8 cellular contexts compared by ENCODE assay signal in genomic region chr19:58558623-58559274, GRCh38. TPM values are rescaled to one million over a fixed set of nuclear protein-coding genes. Genes with fewer than 3 reads are reported as not detected.
A peak's percentile ranks its signal among the peaks of the same experiment; 100 is the strongest.
DNase-seq lines count a peak whose midpoint lies in the region; TF ChIP-seq lines count a peak whose summit lies in the region.

No MANE protein-coding gene starts in this region.

- TF ChIP-seq CTCF in HEK293 (tag by site-specific recombination; IDR thresholded peaks at IDR 0.05) (no peak), cardiac muscle cell (IDR thresholded peaks at IDR 0.05; ENCODE audit: low read depth, low read length) (no peak), prostate gland (IDR thresholded peaks at IDR 0.05) (no peak), uterus (IDR thresholded peaks at IDR 0.05) (peak in 1 of 4 experiments; percentile 25)

- H3K27ac Mint-ChIP-seq in activated naive CD4-positive, alpha-beta T cell treated with anti-CD3 and anti-CD28 coated beads, Interleukin-2, amount 50 U/mL, for 24 hours: peak overlapping the region; percentile 99

- no peaks in the 10 kb centered on the region for H3K9me3 ChIP-seq in HEK293 (ENCODE audit: control insufficient read depth, insufficient read depth, low read depth, low read length)
- H3K9me3 ChIP-seq in NT2/D1 (ENCODE audit: insufficient read depth, low read length): no peaks in the 10 kb centered on the region
- no peaks in the 10 kb centered on the region for H3K9me3 ChIP-seq in cardiac muscle cell (ENCODE audit: low read depth)
- H3K9me3 ChIP-seq in prostate gland: no peaks in the 10 kb centered on the region
- no peaks in the 10 kb centered on the region for H3K9me3 ChIP-seq in uterus

- DNase-seq in GM03348 (ENCODE audit: low spot score) (peak; percentile 94), NT2/D1 (ENCODE audit: low read depth, low spot score) (peak; percentile 79), cardiac muscle cell (ENCODE audit: low read depth in 1 of 2, low spot score in 1 of 2) (peak; percentile 99), prostate gland (ENCODE audit: low spot score) (peak; percentile 98), uterus (peak; percentile 99 to 100), erythroblast (lab: John Stamatoyannopoulos, UW) (no peak)

- no peaks in the 10 kb centered on the region for H3K9me3 Mint-ChIP-seq in activated naive CD4-positive, alpha-beta T cell treated with anti-CD3 and anti-CD28 coated beads, Interleukin-2, amount 50 U/mL, for 24 hours

- H3K4me3 Mint-ChIP-seq in activated naive CD4-positive, alpha-beta T cell treated with anti-CD3 and anti-CD28 coated beads, Interleukin-2, amount 50 U/mL, for 24 hours: peak overlapping the region; percentile 99

- TF ChIP-seq POLR2A in prostate gland (IDR thresholded peaks at IDR 0.05): peak; percentile 27
- peak in 1 of 2 donors; percentile 83 for TF ChIP-seq POLR2A in uterus (IDR thresholded peaks at IDR 0.05)
- TF ChIP-seq POLR2A in erythroblast (IDR thresholded peaks at IDR 0.05; ENCODE audit: low read length): no peak

- H3K4me1 ChIP-seq in HEK293 (ENCODE audit: control insufficient read depth, insufficient read depth, low read length) (peaks cover 17% of the 10 kb centered on the region), NT2/D1 (ENCODE audit: insufficient read depth, insufficient read length) (no peaks in the 10 kb centered on the region), cardiac muscle cell (ENCODE audit: low read depth) (peaks cover 31% of the 10 kb centered on the region), prostate gland (replicated peaks) (peaks cover 23% of the 10 kb centered on the region), uterus (peaks cover 8 to 30% of the 10 kb centered on the region in 2 donors)

- H3K36me3 ChIP-seq in HEK293 (ENCODE audit: control insufficient read depth in 2 of 2, insufficient read depth in 1 of 2, low read length in 2 of 2) (peaks cover 9 to 49% of the 10 kb centered on the region in 2 experiments), NT2/D1 (ENCODE audit: insufficient read depth, insufficient read length, low read length) (peaks cover 33% of the 10 kb centered on the region), cardiac muscle cell (peaks cover 9% of the 10 kb centered on the region), prostate gland (no peaks in the 10 kb centered on the region), uterus (no peaks in the 10 kb centered on the region)

- POLR2A ChIA-PET in HEK293 (lab: Yijun Ruan, JAX): interaction anchor here (0.6 to 4.0 kb wide), 13 partner anchors 9 to 150 kb away, joined by 3 to 62 read pairs (median 5); partner anchors contain the start of genes MZF1, TRIM28, ZBTB45 and ZNF324B

- H3K4me3 ChIP-seq in HEK293 (ENCODE audit: low read depth, low read length) (peak overlapping the region; percentile 89), NT2/D1 (ENCODE audit: insufficient read length, low read depth) (peak overlapping the region; percentile 73), cardiac muscle cell (peak overlapping the region; percentile 56), prostate gland (peak overlapping the region; percentile 76 to 81), uterus (peak overlapping the region; percentile 86 to 87)

- CTCF ChIA-PET in HEK293 (lab: Yijun Ruan, JAX): no interaction called here

- H3K27me3 ChIP-seq in NT2/D1 (ENCODE audit: insufficient read depth, insufficient read length) (no peaks in the 10 kb centered on the region), cardiac muscle cell (no peaks in the 10 kb centered on the region), prostate gland (replicated peaks; ENCODE audit: insufficient read depth) (no peaks in the 10 kb centered on the region), uterus (no peaks in the 10 kb centered on the region)

- H3K27ac ChIP-seq in HEK293 (ENCODE audit: extremely low read depth, low read depth, low read length): peak overlapping the region; percentile 99
- H3K27ac ChIP-seq in cardiac muscle cell: peak overlapping the region; percentile 99
- H3K27ac ChIP-seq in prostate gland: peak overlapping the region; percentile 100
- peak overlapping the region; percentile 99 for H3K27ac ChIP-seq in uterus

- H3K4me1 Mint-ChIP-seq in activated naive CD4-positive, alpha-beta T cell treated with anti-CD3 and anti-CD28 coated beads, Interleukin-2, amount 50 U/mL, for 24 hours: peaks cover 60% of the 10 kb centered on the region

- peak overlapping the region; percentile 90 for H3K9ac ChIP-seq in NT2/D1 (ENCODE audit: insufficient read length, low read depth)

- WGBS in prostate gland: 0% methylated on average over 72 of the region's 76 CpGs

- intact Hi-C loops in prostate gland (cut with DNase I) (loop anchor here (2.0 kb wide), 1 partner anchor 14 kb away; the partner anchor contains the start of gene MZF1), uterus (cut with DNase I; ENCODE audit: low total_unique reads) (no loop called here)

- peaks cover 8% of the 10 kb centered on the region for H3K36me3 Mint-ChIP-seq in activated naive CD4-positive, alpha-beta T cell treated with anti-CD3 and anti-CD28 coated beads, Interleukin-2, amount 50 U/mL, for 24 hours

- no peaks in the 10 kb centered on the region for H3K27me3 Mint-ChIP-seq in activated naive CD4-positive, alpha-beta T cell treated with anti-CD3 and anti-CD28 coated beads, Interleukin-2, amount 50 U/mL, for 24 hours

TF ChIP-seq in HEK293, 187 proteins besides CTCF, POLR2A, EP300 and RAD21 (continues in another document):
- no peak for TF ChIP-seq ZNF398 (tag by site-specific recombination; IDR thresholded peaks at IDR 0.05)
- TF ChIP-seq ZNF362 (tag by site-specific recombination; IDR thresholded peaks at IDR 0.05): no peak
- peak; percentile 78 for TF ChIP-seq KLF8 (tag by site-specific recombination; IDR thresholded peaks at IDR 0.05)
- TF ChIP-seq HOXC10 (CRISPR knock-in tag; IDR thresholded peaks at IDR 0.05): 0 out of 2 replicates have a peak, but pooled peaks have one; percentile 68
- no peak for TF ChIP-seq ZNF624 (tag by site-specific recombination; IDR thresholded peaks at IDR 0.05)
- no peak for TF ChIP-seq PRDM4 (tag by site-specific recombination; IDR thresholded peaks at IDR 0.05)
- TF ChIP-seq ZNF416 (tag by site-specific recombination; IDR thresholded peaks at IDR 0.05): no peak
- TF ChIP-seq ZNF48 (tag by site-specific recombination; IDR thresholded peaks at IDR 0.05): no peak
- TF ChIP-seq ZNF239 (tag by site-specific recombination; IDR thresholded peaks at IDR 0.05): no peak
- no peak for TF ChIP-seq ZNF747 (tag by site-specific recombination; IDR thresholded peaks at IDR 0.05)

RNA-seq across cellular contexts. Expression of gene UBE2M, which starts 0.3 kb away (rescaled TPM):
- total RNA-seq in cardiac muscle cell (70.8 and 79.0 TPM in 2 replicates), prostate gland (10 to 100 TPM; 27.7 to 44.2 TPM), uterus (10 to 100 TPM in 3 of 4 donors, 1 to 10 TPM in 1; 6.1 to 63.7 (median 24.9) TPM)
- polyA plus RNA-seq in cardiac muscle cell: 169 and 177 TPM in 2 replicates

RNA-seq across cellular contexts. Expression of gene CHMP2A, which starts 3.8 kb away (rescaled TPM):
- total RNA-seq in cardiac muscle cell (223 and 265 TPM in 2 replicates), prostate gland (100 to 1,000 TPM; 102 to 126 TPM), uterus (10 to 100 TPM; 30.9 to 77.8 (median 56.0) TPM)
- 247 and 319 TPM in 2 replicates for polyA plus RNA-seq in cardiac muscle cell

RNA-seq across cellular contexts. Expression of gene MZF1, which starts 14.4 kb away (rescaled TPM):
- total RNA-seq in cardiac muscle cell (51.1 TPM in 2 replicates), prostate gland (10 to 100 TPM; 47.5 to 67.3 TPM), uterus (10 to 100 TPM; 26.5 to 41.5 (median 30.0) TPM)
- polyA plus RNA-seq in cardiac muscle cell: 25.1 and 34.7 TPM in 2 replicates

RNA-seq across cellular contexts. Expression of gene TRIM28, which starts 14.9 kb away (rescaled TPM):
- total RNA-seq in cardiac muscle cell: 563 and 650 TPM in 2 replicates
- 303 and 343 TPM in 2 replicates for polyA plus RNA-seq in cardiac muscle cell
- total RNA-seq in prostate gland: 100 to 1,000 TPM; 237 to 374 TPM
- 100 to 1,000 TPM; 192 to 322 (median 280) TPM for total RNA-seq in uterus

RNA-seq across cellular contexts. Expression of gene ZBTB45, which starts 39.1 kb away (rescaled TPM):
- total RNA-seq in cardiac muscle cell (22.8 and 26.3 TPM in 2 replicates), prostate gland (10 to 100 TPM; 22.0 to 24.0 TPM), uterus (10 to 100 TPM in 1 of 4 donors, 1 to 10 TPM in 2, under 1 TPM in 1; 0.88 to 17.8 (median 3.8) TPM)
- 29.4 and 34.6 TPM in 2 replicates for polyA plus RNA-seq in cardiac muscle cell

Comparison
In these comparisons a context has a peak if more than half of its experiments do, and no peak if none do; other contexts are left out.
1. DNase-seq: peak in GM03348 (single experiment), NT2/D1 (single experiment), cardiac muscle cell (2 of 2), prostate gland (single experiment) and uterus (2 of 2); none in erythroblast (0 of 2).
2. Peak in every context shown above with its lines, with median percentiles within 50 percentile points of each other: H3K27ac ChIP-seq and H3K4me3 ChIP-seq.